Comparison of ENCODE assay signal across 9 cellular contexts in the genomic region with DNA sequence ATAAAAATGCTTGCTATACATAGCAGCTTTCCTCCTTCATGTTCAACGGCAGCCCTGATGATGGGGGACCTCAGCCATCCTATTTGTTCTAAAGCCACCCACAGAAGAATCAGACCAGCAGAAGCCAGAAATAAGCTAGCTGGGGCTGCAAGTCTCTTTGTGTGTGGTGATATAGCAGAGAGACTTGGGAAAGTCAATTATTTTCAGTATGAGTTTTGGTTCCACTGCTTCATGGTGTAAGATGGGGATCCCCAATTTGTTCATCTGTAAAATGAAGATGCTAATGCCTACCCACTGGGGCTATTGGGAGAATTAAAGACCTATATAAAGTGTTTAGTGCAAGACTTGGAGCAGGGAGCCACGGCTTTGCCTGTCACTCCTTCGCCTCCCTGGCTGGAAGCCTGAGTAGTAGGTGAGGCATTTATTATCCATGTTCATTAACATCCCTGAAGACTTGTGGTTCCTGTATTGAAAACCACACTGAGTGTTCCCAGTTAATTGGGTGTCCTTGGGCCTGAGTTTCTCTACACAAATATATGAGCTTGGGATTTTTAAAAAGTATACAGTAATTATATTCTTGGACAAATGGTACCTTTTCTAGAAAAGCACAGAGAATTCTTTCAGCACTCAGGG.
A peak's percentile ranks its signal among the peaks of the same experiment; 100 is the strongest.
DNase-seq lines count a peak whose midpoint lies in the region; ATAC-seq and TF ChIP-seq lines count a peak whose summit lies in the region.
"Had no signal": no experiment of that assay in that cellular context is flagged by ENCODE, and none has a peak within 500 bp of the region (broad histone marks: within the 10 kb centered on the region; RNA-seq: fewer than 3 reads in every experiment).

No MANE protein-coding gene starts in this region.

- H3K36me3 Mint-ChIP-seq in T-cell, result peaks cover 2% of the 10 kb centered on the region
- no peaks in the 10 kb centered on the region for H3K36me3 Mint-ChIP-seq in nephron (ENCODE audit: low read depth)

- peak; percentile 42 for ATAC-seq in GM18511 (IDR thresholded peaks at IDR 0.05; ENCODE audit: unreplicated experiment)
- no peak for ATAC-seq in T-cell (replicated peaks in 1 of 4)
- no peak for ATAC-seq in lower lobe of right lung
- ATAC-seq in esophagus mucosa, result no peak

- H3K4me3 ChIP-seq in lower lobe of right lung, result no peak overlapping the region

- H3K4me3 Mint-ChIP-seq in T-cell (no peak overlapping the region), nephron (no peak overlapping the region)

- CTCF ChIA-PET in T-cell (lab: Charles Lee), result interaction anchor here in 1 of 2 donors (1.0 kb wide), 1 partner anchor 17 kb away, joined by 3 read pairs; no protein-coding TSS in a partner anchor

- intact Hi-C loops in lower lobe of right lung (cut with DNase I), result no loop called here

- H3K9me3 ChIP-seq in lower lobe of right lung, result no peaks in the 10 kb centered on the region

- H3K27ac Mint-ChIP-seq in T-cell (peak overlapping the region; percentile 57 to 80), nephron (peak overlapping the region in 2 of 3 experiments; percentile 37 to 63)

- TF ChIP-seq CTCF in nephron (IDR thresholded peaks at IDR 0.05; ENCODE audit: unreplicated experiment in 3 of 3) (no peak), lower lobe of right lung (IDR thresholded peaks at IDR 0.05) (no peak)

- H3K4me1 ChIP-seq in lower lobe of right lung, result no peaks in the 10 kb centered on the region

- H3K9me3 Mint-ChIP-seq in T-cell (peaks cover 3 to 16% (median 8%) of the 10 kb centered on the region in 3 donors), nephron (no peaks in the 10 kb centered on the region)

- no peaks in the 10 kb centered on the region for H3K27me3 Mint-ChIP-seq in T-cell
- peaks cover 4% of the 10 kb centered on the region for H3K27me3 Mint-ChIP-seq in nephron (ENCODE audit: low read depth)

- H3K4me1 Mint-ChIP-seq in T-cell, result peaks cover 21 to 27% (median 22%) of the 10 kb centered on the region in 3 donors
- H3K4me1 Mint-ChIP-seq in nephron, result peaks cover 18% of the 10 kb centered on the region

- peak; percentile 67 for DNase-seq in HCEC 1CT
- no peak for DNase-seq in T-cell
- DNase-seq in T-helper 9 cell, result no peak
- DNase-seq in NCI-H69 (lab: John Stamatoyannopoulos, UW), result no peak
- no peak for DNase-seq in lower lobe of right lung
- DNase-seq: SHP77 had no signal

- POLR2A ChIA-PET in T-cell (lab: Charles Lee), result interaction anchor here in 1 of 2 donors (0.5 kb wide), 1 partner anchor 36 kb away, joined by 3 read pairs; no protein-coding TSS in a partner anchor

- no peaks in the 10 kb centered on the region for H3K36me3 ChIP-seq in lower lobe of right lung

- no peaks in the 10 kb centered on the region for H3K27me3 ChIP-seq in lower lobe of right lung (ENCODE audit: low read depth)

- H3K27ac ChIP-seq in lower lobe of right lung, result no peak overlapping the region
